11 cellular contexts compared by ENCODE assay signal in genomic region chr17:74842146-74842598, GRCh38. TPM values are rescaled to one million over a fixed set of nuclear protein-coding genes. Genes with fewer than 3 reads are reported as not detected.
A peak's percentile ranks its signal among the peaks of the same experiment; 100 is the strongest.
DNase-seq lines count a peak whose midpoint lies in the region; ATAC-seq, FAIRE-seq and TF ChIP-seq lines count a peak whose summit lies in the region.
"Had no signal": no experiment of that assay in that cellular context is flagged by ENCODE, and none has a peak within 500 bp of the region (broad histone marks: within the 10 kb centered on the region; RNA-seq: fewer than 3 reads in every experiment).

No MANE protein-coding gene starts in this region.

- 34 to 70% methylated on average over 4 to 7 of the region's 8 CpGs for WGBS in upper lobe of left lung, 2 donors

- H3K36me3 ChIP-seq in cardiac muscle cell (no peaks in the 10 kb centered on the region), astrocyte (ENCODE audit: insufficient read depth, low read length) (no peaks in the 10 kb centered on the region), left lung (peaks cover 0 to 22% of the 10 kb centered on the region in 2 donors), upper lobe of left lung (peaks cover 0 to 10% (median 0%) of the 10 kb centered on the region in 4 donors)

- H3K9ac ChIP-seq in astrocyte (ENCODE audit: low read length) = peak overlapping the region; percentile 27

- H3K27me3 ChIP-seq in cardiac muscle cell = peaks cover 32% of the 10 kb centered on the region
- H3K27me3 ChIP-seq in astrocyte (ENCODE audit: insufficient read depth, low read length) = peaks cover 3% of the 10 kb centered on the region
- H3K27me3 ChIP-seq in left lung = peaks cover 0 to 30% of the 10 kb centered on the region in 2 donors
- no peaks in the 10 kb centered on the region for H3K27me3 ChIP-seq in upper lobe of left lung

- DNase-seq in cardiac muscle cell (ENCODE audit: low read depth in 1 of 2, low spot score in 1 of 2) (peak in 1 of 2 donors; percentile 7), Right ventricle myocardium superior (no peak), astrocyte (ENCODE audit: low read depth) (no peak), left lung (no peak), upper lobe of left lung (no peak), NCI-H2227 (lab: John Stamatoyannopoulos, UW; ENCODE audit: unreplicated experiment) (no peak), GOT3 (lab: John Stamatoyannopoulos, UW) (no peak)
- DNase-seq: activated CD4-positive, alpha-beta T cell treated with anti-CD3 and anti-CD28 coated beads, Interleukin-2, amount 50 U/mL, for 1 hour had no signal

- TF ChIP-seq CTCF in cardiac muscle cell (IDR thresholded peaks at IDR 0.05; ENCODE audit: low read depth, low read length) (no peak), astrocyte (IDR thresholded peaks at IDR 0.05; ENCODE audit: insufficient read depth, low read depth, low read length) (no peak), left lung (IDR thresholded peaks at IDR 0.05) (no peak), upper lobe of left lung (IDR thresholded peaks at IDR 0.05) (no peak)

- H3K4me2 ChIP-seq in astrocyte (ENCODE audit: low read length) = peak overlapping the region; percentile 84

- peak overlapping the region; percentile 60 for H2AFZ ChIP-seq in astrocyte (ENCODE audit: low read depth, low read length)

- peaks cover 27% of the 10 kb centered on the region for H3K27me3 Mint-ChIP-seq in astrocyte (ENCODE audit: low read depth, unreplicated experiment)

- TF ChIP-seq EP300 in upper lobe of left lung (IDR thresholded peaks at IDR 0.05) = no peak

- H4K20me1 ChIP-seq in astrocyte (ENCODE audit: insufficient read depth, low read length) = no peaks in the 10 kb centered on the region

- H3K27ac ChIP-seq in cardiac muscle cell (no peak overlapping the region), astrocyte (ENCODE audit: low read depth, low read length) (no peak overlapping the region), left lung (no peak overlapping the region), upper lobe of left lung (peak overlapping the region in 1 of 4 donors; percentile 64)

- peaks cover 4% of the 10 kb centered on the region for H3K36me3 Mint-ChIP-seq in astrocyte (ENCODE audit: low read depth, unreplicated experiment)

- H3K9me3 Mint-ChIP-seq in astrocyte (ENCODE audit: unreplicated experiment) = no peaks in the 10 kb centered on the region

- H3K4me3 ChIP-seq in cardiac muscle cell = peak overlapping the region; percentile 23
- H3K4me3 ChIP-seq in astrocyte (ENCODE audit: insufficient read depth, low read depth, low read length) = no peak overlapping the region
- peak overlapping the region; percentile 28 to 36 for H3K4me3 ChIP-seq in left lung
- H3K4me3 ChIP-seq in upper lobe of left lung = peak overlapping the region in 3 of 4 donors; percentile 51 to 54 (median 52)

- peaks cover 10% of the 10 kb centered on the region for H3K4me1 Mint-ChIP-seq in astrocyte (ENCODE audit: low read depth, unreplicated experiment)

- TF ChIP-seq POLR2A in upper lobe of left lung (IDR thresholded peaks at IDR 0.05) = no peak

- H3K9me3 ChIP-seq in cardiac muscle cell (ENCODE audit: low read depth) (no peaks in the 10 kb centered on the region), astrocyte (ENCODE audit: insufficient read depth, low read depth, low read length) (no peaks in the 10 kb centered on the region), left lung (no peaks in the 10 kb centered on the region), upper lobe of left lung (no peaks in the 10 kb centered on the region)

- H3K79me2 ChIP-seq in astrocyte (ENCODE audit: insufficient read depth, low read length) = no peaks in the 10 kb centered on the region

- H3K4me1 ChIP-seq in cardiac muscle cell (ENCODE audit: low read depth) (peaks cover 9% of the 10 kb centered on the region), astrocyte (ENCODE audit: insufficient read depth, low read length) (peaks cover 14% of the 10 kb centered on the region), left lung (peaks cover 16 to 31% of the 10 kb centered on the region in 2 donors), upper lobe of left lung (peaks cover 21 to 31% (median 26%) of the 10 kb centered on the region in 4 donors)

- intact Hi-C loops in Right ventricle myocardium superior (cut with DNase I) (no loop called here), left lung (cut with DNase I) (no loop called here)

- peak overlapping the region; percentile 34 for H3K27ac Mint-ChIP-seq in astrocyte (ENCODE audit: unreplicated experiment)

- no peak for ATAC-seq in Right ventricle myocardium superior (ENCODE audit: poor library complexity)
- no peak for ATAC-seq in left lung
- peak in 1 of 2 donors; percentile 2 for ATAC-seq in upper lobe of left lung (ENCODE audit: low FRiP score in 2 of 2)
- no peak for ATAC-seq in HG02840 (IDR thresholded peaks at IDR 0.05; ENCODE audit: low FRiP score, unreplicated experiment)

- no peak for FAIRE-seq in astrocyte (lab: Jason Lieb, UNC)

- H3K4me3 Mint-ChIP-seq in astrocyte (ENCODE audit: unreplicated experiment) = no peak overlapping the region

RNA-seq across cellular contexts. Expression of gene GRIN2C, which starts 17.5 kb away (rescaled TPM):
- total RNA-seq in cardiac muscle cell = 0.95 and 6.1 TPM in 2 replicates
- 0.71 and 1.1 TPM in 2 replicates for polyA plus RNA-seq in cardiac muscle cell
- 0.65 TPM for total RNA-seq in Right ventricle myocardium superior
- 0.50 and 1.0 TPM in 2 replicates for total RNA-seq in astrocyte
- total RNA-seq in left lung = under 1 TPM in 1 of 2 donors, not detected in 1; 0.26 TPM
- total RNA-seq in upper lobe of left lung = under 1 TPM in 1 of 6 donors, not detected in 5; 0.17 TPM
- polyA plus RNA-seq: CD4-positive, alpha-beta memory T cell had no signal

RNA-seq across cellular contexts. Expression of gene FDXR, which starts 30.6 kb away (rescaled TPM):
- 44.6 and 44.7 TPM in 2 replicates for total RNA-seq in cardiac muscle cell
- 49.9 and 55.9 TPM in 2 replicates for polyA plus RNA-seq in cardiac muscle cell
- total RNA-seq in Right ventricle myocardium superior = 4.6 TPM
- 30.8 and 34.2 TPM in 2 replicates for total RNA-seq in astrocyte
- 10 to 100 TPM in 1 of 2 donors, 1 to 10 TPM in 1; 7.7 to 17.2 TPM for total RNA-seq in left lung
- 10 to 100 TPM in 3 of 6 donors, 1 to 10 TPM in 3; 6.8 to 15.1 (median 10.8) TPM for total RNA-seq in upper lobe of left lung

RNA-seq across cellular contexts. Expression of gene FADS6, which starts 51.3 kb away (rescaled TPM):
- 0.83 and 0.85 TPM in 2 replicates for total RNA-seq in cardiac muscle cell
- polyA plus RNA-seq in cardiac muscle cell = 0.76 and 1.3 TPM in 2 replicates
- total RNA-seq in Right ventricle myocardium superior = not detected
- total RNA-seq in astrocyte = not detected in 2 replicates
- total RNA-seq in left lung = not detected
- not detected for total RNA-seq in upper lobe of left lung
- total RNA-seq: CD4-positive, alpha-beta memory T cell; chondrocyte had no signal
- polyA plus RNA-seq: CD4-positive, alpha-beta memory T cell had no signal
